Comparison of ENCODE assay signal across 19 cellular contexts in genomic region chr4:141810038-141810701, GRCh38.
"Had no signal": no experiment of that assay in that cellular context is flagged by ENCODE, and none has a peak within 500 bp of the region (broad histone marks: within the 10 kb centered on the region; RNA-seq: fewer than 3 reads in every experiment).

No MANE protein-coding gene starts in this region.

- H3K27ac ChIP-seq: ovary, suprapubic skin had no signal

- H3K4me1 Mint-ChIP-seq: activated B cell treated with CpG ODN at 0.5 μM for 24 hours; activated CD4-positive, alpha-beta T cell treated with anti-CD3 and anti-CD28 coated beads, Interleukin-2, amount 10 ng/mL, durations not matched to agents 7 days and 5 days; immature natural killer cell had no signal

- H3K4me3 Mint-ChIP-seq: activated B cell treated with CpG ODN at 0.5 μM for 24 hours; activated CD4-positive, alpha-beta T cell treated with anti-CD3 and anti-CD28 coated beads, Interleukin-2, amount 10 ng/mL, durations not matched to agents 7 days and 5 days; activated T-cell treated with anti-CD3 and anti-CD28 coated beads, Interleukin-2, amount 50 U/mL, for 24 hours; immature natural killer cell; natural killer cell treated with Interleukin-12 subunit alpha and Interleukin-12 subunit beta and Interleukin-15 and Interleukin-18, amount 100 ng/mL, for 72 hours; type B pancreatic cell had no signal

- DNase-seq: activated B cell treated with CpG ODN at 0.5 μM for 24 hours; activated CD4-positive, alpha-beta T cell treated with anti-CD3 and anti-CD28 coated beads, Interleukin-2, amount 10 ng/mL, durations not matched to agents 7 days and 5 days; activated effector memory CD4-positive, alpha-beta T cell treated with Interleukin-2 at 50 U/mL for 16 hours; activated T-cell treated with anti-CD3 and anti-CD28 coated beads, Interleukin-2, amount 50 U/mL, for 24 hours; amniotic stem cell; dermis blood vessel endothelial cell; erythroblast; hypothalamus; immature natural killer cell; left colon; ovary; stimulated activated CD4-positive, alpha-beta T cell treated with anti-CD3 and anti-CD28 coated beads, Interleukin-4, amount 100 ng/mL, for 1 hour; stimulated activated CD8-positive, alpha-beta memory T cell treated with anti-CD3 and anti-CD28 coated beads, Interleukin-4, amount 100 ng/mL, for 48 hours; stimulated activated naive CD8-positive, alpha-beta T cell treated with anti-CD3 and anti-CD28 coated beads, Interleukin-15, Interleukin-2, amounts not matched to agents 100 U/mL and 50 U/mL, for 24 hours had no signal

- H3K9me3 Mint-ChIP-seq: activated B cell treated with CpG ODN at 0.5 μM for 24 hours; activated CD4-positive, alpha-beta T cell treated with anti-CD3 and anti-CD28 coated beads, Interleukin-2, amount 10 ng/mL, durations not matched to agents 7 days and 5 days; activated naive CD4-positive, alpha-beta T cell treated with anti-CD3 and anti-CD28 coated beads, Interleukin-2, amount 50 U/mL, for 72 hours; activated T-cell treated with anti-CD3 and anti-CD28 coated beads, Interleukin-2, amount 50 U/mL, for 24 hours; natural killer cell treated with Interleukin-12 subunit alpha and Interleukin-12 subunit beta and Interleukin-15 and Interleukin-18, amount 100 ng/mL, for 72 hours; type B pancreatic cell had no signal

- H3K27ac Mint-ChIP-seq: activated B cell treated with CpG ODN at 0.5 μM for 24 hours; activated CD4-positive, alpha-beta T cell treated with anti-CD3 and anti-CD28 coated beads, Interleukin-2, amount 10 ng/mL, durations not matched to agents 7 days and 5 days; activated naive CD4-positive, alpha-beta T cell treated with anti-CD3 and anti-CD28 coated beads, Interleukin-2, amount 50 U/mL, for 72 hours; activated T-cell treated with anti-CD3 and anti-CD28 coated beads, Interleukin-2, amount 50 U/mL, for 24 hours; immature natural killer cell; natural killer cell treated with Interleukin-12 subunit alpha and Interleukin-12 subunit beta and Interleukin-15 and Interleukin-18, amount 100 ng/mL, for 72 hours; type B pancreatic cell had no signal

- H3K27me3 Mint-ChIP-seq: activated B cell treated with CpG ODN at 0.5 μM for 24 hours; activated T-cell treated with anti-CD3 and anti-CD28 coated beads, Interleukin-2, amount 50 U/mL, for 24 hours; natural killer cell treated with Interleukin-12 subunit alpha and Interleukin-12 subunit beta and Interleukin-15 and Interleukin-18, amount 100 ng/mL, for 72 hours; type B pancreatic cell had no signal

- H3K36me3 Mint-ChIP-seq: activated naive CD4-positive, alpha-beta T cell treated with anti-CD3 and anti-CD28 coated beads, Interleukin-2, amount 50 U/mL, for 72 hours; immature natural killer cell; natural killer cell treated with Interleukin-12 subunit alpha and Interleukin-12 subunit beta and Interleukin-15 and Interleukin-18, amount 100 ng/mL, for 72 hours; type B pancreatic cell had no signal

- H3K36me3 ChIP-seq: ovary, suprapubic skin had no signal

- H3K4me3 ChIP-seq: lung, ovary, suprapubic skin had no signal

- H3K27me3 ChIP-seq: ovary, suprapubic skin had no signal

- H3K4me1 ChIP-seq: suprapubic skin had no signal

- H3K9me3 ChIP-seq: ovary, suprapubic skin had no signal
